ENCODE assay signal across 8 cellular contexts in genomic region chr3:114756506-114757279, GRCh38.
DNase-seq lines count a peak whose midpoint lies in the region; ATAC-seq and TF ChIP-seq lines count a peak whose summit lies in the region.

No MANE protein-coding gene starts in this region.

- H3K4me1 ChIP-seq in stomach = peaks cover 0 to 27% (median 15%) of the 10 kb centered on the region in 4 donors

- TF ChIP-seq POLR2A in stomach (IDR thresholded peaks at IDR 0.05) = no peak

- H3K27me3 ChIP-seq in stomach = no peaks in the 10 kb centered on the region

- no peak for TF ChIP-seq CTCF in stomach (IDR thresholded peaks at IDR 0.05)

- no peak overlapping the region for H3K4me3 ChIP-seq in stomach

- DNase-seq in epithelial cell of prostate (ENCODE audit: low read depth, low spot score) (peak; percentile 83), stomach (no peak), epidermal melanocyte (ENCODE audit: insufficient read length, low spot score) (no peak), middle frontal gyrus (ENCODE audit: extremely low spot score, low spot score) (no peak), GF-D8 (lab: John Stamatoyannopoulos, UW) (no peak)
- no peak for DNase-seq in stimulated activated CD4-positive, alpha-beta T cell treated with anti-CD3 and anti-CD28 coated beads, Interleukin-1b, Interleukin-23, amount 100 ng/mL, for 48 hours

- TF ChIP-seq EP300 in stomach (IDR thresholded peaks at IDR 0.05) = no peak

- intact Hi-C loops in stomach (cut with DNase I; ENCODE audit: low total_unique reads) = no loop called here

- ATAC-seq in GM18870 (IDR thresholded peaks at IDR 0.05; ENCODE audit: unreplicated experiment) (peak; percentile 90), HG02870 (IDR thresholded peaks at IDR 0.05; ENCODE audit: unreplicated experiment) (peak; percentile 77)

- H3K27ac ChIP-seq in epithelial cell of prostate (peak overlapping the region; percentile 54), stomach (peak overlapping the region in 3 of 5 donors; percentile 9 to 26 (median 14))

- no peaks in the 10 kb centered on the region for H3K9me3 ChIP-seq in stomach

- 78 to 84% (median 80%) methylated on average over 2 of the region's 2 CpGs for WGBS in stomach, 5 donors

- no peaks in the 10 kb centered on the region for H3K36me3 ChIP-seq in stomach
